In the genomic region with DNA sequence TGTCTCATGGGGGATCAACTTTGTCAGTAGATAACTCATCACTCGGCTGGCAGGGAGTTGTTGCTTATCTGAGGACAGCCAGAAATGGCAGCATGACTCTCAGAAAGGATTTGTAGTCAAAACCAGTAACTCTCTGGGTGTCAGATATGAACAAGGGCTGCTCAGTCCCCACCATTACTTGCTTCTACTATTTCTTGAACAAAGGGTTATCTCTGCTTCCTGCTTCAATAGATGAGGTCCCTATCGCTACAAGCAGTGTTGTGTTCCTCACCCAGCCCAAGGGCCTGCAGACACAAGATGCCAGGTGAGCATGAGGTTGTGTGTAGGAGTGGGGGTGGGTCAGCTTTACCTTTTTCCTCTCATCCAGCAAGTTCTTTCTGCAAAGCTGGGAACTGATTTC, we compare ENCODE assay signal across 25 cellular contexts.
"Had no signal": no experiment of that assay in that cellular context is flagged by ENCODE, and none has a peak within 500 bp of the region (broad histone marks: within the 10 kb centered on the region; RNA-seq: fewer than 3 reads in every experiment).

No MANE protein-coding gene starts in this region.

- H3K4me3 Mint-ChIP-seq: activated naive CD8-positive, alpha-beta T cell; activated T-cell treated with anti-CD3 and anti-CD28 coated beads, Interleukin-2, amount 50 U/mL, for 24 hours; activated T-helper 17 cell treated with anti-CD3 and anti-CD28 coated beads, Interleukin-2, amount 50 U/mL, for 72 hours; nephron progenitor cell; stimulated activated naive CD8-positive, alpha-beta T cell treated with anti-CD3 and anti-CD28 coated beads, Interleukin-15, Interleukin-2, amounts not matched to agents 100 ng/mL and 50 ng/mL, for 24 hours; T-helper 1 cell treated with Interleukin-12 subunit alpha and Interleukin-12 subunit beta and Interleukin-4 antibody, amounts not matched to agents 30 μg/mL and 1 μg/mL, for 36 hours had no signal

- H3K27ac ChIP-seq: adrenal gland, ascending aorta, brain microvascular endothelial cell, coronary artery, gastrocnemius medialis, pancreas, psoas muscle, right atrium auricular region, tibial artery, WERI-Rb-1 had no signal

- H3K9me3 ChIP-seq: adrenal gland, ascending aorta, esophagus squamous epithelium, gastrocnemius medialis, pancreas, psoas muscle, right atrium auricular region, tibial artery had no signal

- H3K36me3 ChIP-seq: adrenal gland, ascending aorta, brain microvascular endothelial cell, esophagus squamous epithelium, gastrocnemius medialis, pancreas, right atrium auricular region, tibial artery, WERI-Rb-1 had no signal

- H3K4me1 Mint-ChIP-seq: activated T-helper 17 cell treated with anti-CD3 and anti-CD28 coated beads, Interleukin-2, amount 50 U/mL, for 72 hours; nephron progenitor cell had no signal

- H3K9me3 Mint-ChIP-seq: activated T-cell treated with anti-CD3 and anti-CD28 coated beads, Interleukin-2, amount 50 U/mL, for 24 hours; activated T-helper 17 cell treated with anti-CD3 and anti-CD28 coated beads, Interleukin-2, amount 50 U/mL, for 72 hours; nephron progenitor cell; stimulated activated naive CD8-positive, alpha-beta T cell treated with anti-CD3 and anti-CD28 coated beads, Interleukin-15, Interleukin-2, amounts not matched to agents 100 ng/mL and 50 ng/mL, for 24 hours; T-helper 1 cell treated with Interleukin-12 subunit alpha and Interleukin-12 subunit beta and Interleukin-4 antibody, amounts not matched to agents 30 μg/mL and 1 μg/mL, for 36 hours had no signal

- H3K27me3 Mint-ChIP-seq: activated naive CD8-positive, alpha-beta T cell; activated T-cell treated with anti-CD3 and anti-CD28 coated beads, Interleukin-2, amount 50 U/mL, for 24 hours; activated T-helper 17 cell treated with anti-CD3 and anti-CD28 coated beads, Interleukin-2, amount 50 U/mL, for 72 hours; stimulated activated naive CD8-positive, alpha-beta T cell treated with anti-CD3 and anti-CD28 coated beads, Interleukin-15, Interleukin-2, amounts not matched to agents 100 ng/mL and 50 ng/mL, for 24 hours had no signal

- FAIRE-seq: islet of Langerhans, pancreas had no signal

- H3K36me3 Mint-ChIP-seq: activated naive CD8-positive, alpha-beta T cell had no signal

- DNase-seq: activated CD4-positive, alpha-beta T cell treated with anti-CD3 and anti-CD28 coated beads for 1 hour; activated CD8-positive, alpha-beta memory T cell treated with anti-CD3 and anti-CD28 coated beads for 24 hours; activated CD8-positive, alpha-beta memory T cell treated with anti-CD3 and anti-CD28 coated beads, Interleukin-2, amount 50 U/mL, for 4 hours; activated naive CD4-positive, alpha-beta T cell; activated T-cell treated with anti-CD3 and anti-CD28 coated beads, Interleukin-2, amount 50 U/mL, for 24 hours; adrenal gland; brain microvascular endothelial cell; esophagus squamous epithelium; gastrocnemius medialis; left ventricle myocardium superior; mammary epithelial cell; nephron progenitor cell; pancreas; psoas muscle; T1000; tibial artery; WERI-Rb-1 had no signal

- H3K4me3 ChIP-seq: adrenal gland, ascending aorta, coronary artery, esophagus squamous epithelium, gastrocnemius medialis, pancreas, psoas muscle, right atrium auricular region, tibial artery had no signal

- H3K27me3 ChIP-seq: adrenal gland, ascending aorta, brain microvascular endothelial cell, esophagus squamous epithelium, gastrocnemius medialis, pancreas, right atrium auricular region, tibial artery had no signal

- H3K4me1 ChIP-seq: adrenal gland, ascending aorta, gastrocnemius medialis, pancreas, psoas muscle, right atrium auricular region, tibial artery had no signal

- H3K27ac Mint-ChIP-seq: activated naive CD8-positive, alpha-beta T cell; activated T-cell treated with anti-CD3 and anti-CD28 coated beads, Interleukin-2, amount 50 U/mL, for 24 hours; activated T-helper 17 cell treated with anti-CD3 and anti-CD28 coated beads, Interleukin-2, amount 50 U/mL, for 72 hours; nephron progenitor cell; stimulated activated naive CD8-positive, alpha-beta T cell treated with anti-CD3 and anti-CD28 coated beads, Interleukin-15, Interleukin-2, amounts not matched to agents 100 ng/mL and 50 ng/mL, for 24 hours; T-helper 1 cell treated with Interleukin-12 subunit alpha and Interleukin-12 subunit beta and Interleukin-4 antibody, amounts not matched to agents 30 μg/mL and 1 μg/mL, for 36 hours had no signal
